In the genomic region with DNA sequence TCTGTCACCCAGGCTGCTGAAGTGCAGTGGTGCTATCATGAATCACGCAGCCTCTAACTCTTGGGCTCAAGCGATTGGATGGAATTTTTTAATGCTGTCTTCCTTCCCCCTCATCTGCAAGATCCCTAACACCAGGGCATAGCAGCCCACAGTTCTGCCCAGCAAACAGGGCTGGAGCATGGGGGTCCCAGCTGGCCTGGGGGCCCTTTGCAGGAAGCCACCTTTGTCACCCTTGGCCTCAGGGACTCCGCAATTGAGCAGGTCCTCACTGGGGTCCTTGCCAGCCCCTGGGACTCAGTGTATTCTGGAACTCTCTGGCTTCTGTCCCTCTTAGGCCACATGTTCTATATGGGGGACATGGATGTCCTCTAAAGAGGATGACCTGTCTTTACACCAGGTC, we compare ENCODE assay signal across 22 cellular contexts. TPM values are rescaled to one million over a fixed set of nuclear protein-coding genes. Genes with fewer than 3 reads are reported as not detected.
DNase-seq lines count a peak whose midpoint lies in the region; ATAC-seq and TF ChIP-seq lines count a peak whose summit lies in the region.
"Had no signal": no experiment of that assay in that cellular context is flagged by ENCODE, and none has a peak within 500 bp of the region (broad histone marks: within the 10 kb centered on the region; RNA-seq: fewer than 3 reads in every experiment).

No MANE protein-coding gene starts in this region.

- H3K4me3 ChIP-seq in body of pancreas (no peak overlapping the region), stomach smooth muscle (ENCODE audit: low read length in 2 of 2) (no peak overlapping the region)
- H3K4me3 ChIP-seq: thyroid gland had no signal

- H3K4me1 ChIP-seq in body of pancreas, result peaks cover 77% of the 10 kb centered on the region
- H3K4me1 ChIP-seq in stomach smooth muscle (ENCODE audit: control insufficient read depth, insufficient read depth, low read length), result peaks cover 64% of the 10 kb centered on the region

- no peak for TF ChIP-seq POLR2A in body of pancreas (IDR thresholded peaks at IDR 0.05)

- H3K36me3 ChIP-seq in body of pancreas (replicated peaks in 1 of 2; ENCODE audit: insufficient read depth in 1 of 2, low read depth in 2 of 2), result no peaks in the 10 kb centered on the region
- no peaks in the 10 kb centered on the region for H3K36me3 ChIP-seq in stomach smooth muscle (ENCODE audit: control insufficient read depth in 2 of 2, insufficient read depth in 2 of 2, low read length in 2 of 2)
- H3K36me3 ChIP-seq: thyroid gland, WERI-Rb-1 had no signal

- DNase-seq in Calu3 (no peak), body of pancreas (no peak), mesothelial cell of epicardium (ENCODE audit: low spot score in 2 of 2, unreplicated experiment in 2 of 2) (no peak), dermis blood vessel endothelial cell (no peak), NCI-H146 treated with DMSO at 0.1 percent for 48 hours (lab: John Stamatoyannopoulos, UW; ENCODE audit: unreplicated experiment) (no peak), NCI-H1436 (lab: John Stamatoyannopoulos, UW) (no peak), amygdala (lab: John Stamatoyannopoulos, UW) (no peak)
- DNase-seq: activated CD8-positive, alpha-beta T cell treated with anti-CD3 and anti-CD28 coated beads for 36 hours; activated T-cell treated with anti-CD3 and anti-CD28 coated beads, Interleukin-2, amount 50 U/mL, for 48 hours; foreskin melanocyte; H7; NCI-H187; NCI-H446 treated with DMSO at 0.1 percent for 48 hours; NK-92 treated with Interleukin-12 subunit alpha and Interleukin-12 subunit beta, amount 100 ng/mL, for 24 hours; stimulated activated CD4-positive, alpha-beta T cell treated with anti-CD3 and anti-CD28 coated beads, Interleukin-4, amount 100 ng/mL, for 4 hours; T-helper 1 cell; WERI-Rb-1 had no signal

- intact Hi-C loops in Calu3 (cut with micrococcal nuclease; ENCODE audit: unreplicated experiment) (no loop called here), body of pancreas (cut with DNase I) (no loop called here)

- TF ChIP-seq CTCF in Calu3 (IDR thresholded peaks at IDR 0.05; ENCODE audit: unreplicated experiment), result no peak
- TF ChIP-seq CTCF in body of pancreas (IDR thresholded peaks at IDR 0.05), result no peak
- no peak for TF ChIP-seq CTCF in mesothelial cell of epicardium (IDR thresholded peaks at IDR 0.05; ENCODE audit: unreplicated experiment)

- H3K27me3 ChIP-seq in body of pancreas, result no peaks in the 10 kb centered on the region
- H3K27me3 ChIP-seq in stomach smooth muscle (ENCODE audit: control insufficient read depth in 1 of 2, insufficient read depth in 2 of 2, low read length in 2 of 2), result no peaks in the 10 kb centered on the region
- H3K27me3 ChIP-seq: thyroid gland had no signal

- H3K9me3 ChIP-seq in body of pancreas (no peaks in the 10 kb centered on the region), stomach smooth muscle (ENCODE audit: control insufficient read depth in 2 of 2, low read length in 2 of 2) (no peaks in the 10 kb centered on the region)
- H3K9me3 ChIP-seq: thyroid gland had no signal

- H3K36me3 Mint-ChIP-seq in Calu3 (ENCODE audit: insufficient read depth, unreplicated experiment) (peaks cover 30% of the 10 kb centered on the region), mesothelial cell of epicardium (no peaks in the 10 kb centered on the region)
- H3K36me3 Mint-ChIP-seq: activated naive CD4-positive, alpha-beta T cell treated with anti-CD3 and anti-CD28 coated beads, Interleukin-2, amount 50 U/mL, for 72 hours; brain had no signal

- H3K9me3 Mint-ChIP-seq in Calu3 (ENCODE audit: low read depth, unreplicated experiment) (no peaks in the 10 kb centered on the region), mesothelial cell of epicardium (no peaks in the 10 kb centered on the region)
- H3K9me3 Mint-ChIP-seq: activated CD8-positive, alpha-beta T cell treated with anti-CD3 and anti-CD28 coated beads for 36 hours; activated naive CD4-positive, alpha-beta T cell treated with anti-CD3 and anti-CD28 coated beads, Interleukin-2, amount 50 U/mL, for 72 hours had no signal

- BruUV-seq in Calu3 (replicated peaks; lab: Mats Ljungman, UMichigan), result no TSS peak

- CTCF ChIA-PET in Calu3 (lab: Charles Lee), result interaction anchor here (2.8 kb wide), 1 partner anchor 18 kb away, joined by 12 read pairs; no protein-coding TSS in a partner anchor

- H3K27me3 Mint-ChIP-seq in Calu3 (ENCODE audit: unreplicated experiment) (no peaks in the 10 kb centered on the region), mesothelial cell of epicardium (ENCODE audit: low read depth) (no peaks in the 10 kb centered on the region)

- WGBS in body of pancreas, 2 donors, result 96% methylated on average over 3 of the region's 3 CpGs; no CpG with 5 or more reads in 1 of the 2 donors

- peak overlapping the region in 3 of 4 donors; percentile 83 to 90 (median 88) for H3K27ac ChIP-seq in body of pancreas
- peak overlapping the region; percentile 41 for H3K27ac ChIP-seq in stomach smooth muscle (ENCODE audit: low read length)
- H3K27ac ChIP-seq: HL-60, WERI-Rb-1 had no signal

- H3K9ac ChIP-seq in stomach smooth muscle (ENCODE audit: low read length in 2 of 2), result no peak overlapping the region

- H3K4me3 Mint-ChIP-seq in Calu3 (ENCODE audit: low read depth, unreplicated experiment) (no peak overlapping the region), mesothelial cell of epicardium (no peak overlapping the region)
- H3K4me3 Mint-ChIP-seq: activated CD8-positive, alpha-beta T cell treated with anti-CD3 and anti-CD28 coated beads for 36 hours had no signal

- ATAC-seq in body of pancreas, result no peak
- ATAC-seq: activated CD8-positive, alpha-beta T cell treated with anti-CD3 and anti-CD28 coated beads for 36 hours; activated naive CD4-positive, alpha-beta T cell treated with anti-CD3 and anti-CD28 coated beads, Interleukin-2, amount 50 U/mL, for 72 hours had no signal

- H3K27ac Mint-ChIP-seq in Calu3 (ENCODE audit: unreplicated experiment) (peak overlapping the region; percentile 36), mesothelial cell of epicardium (peak overlapping the region; percentile 96)
- H3K27ac Mint-ChIP-seq: activated CD8-positive, alpha-beta T cell treated with anti-CD3 and anti-CD28 coated beads for 36 hours; activated naive CD4-positive, alpha-beta T cell treated with anti-CD3 and anti-CD28 coated beads, Interleukin-2, amount 50 U/mL, for 72 hours had no signal

- H3K4me1 Mint-ChIP-seq in Calu3 (ENCODE audit: low read depth, unreplicated experiment), result peaks cover 40% of the 10 kb centered on the region
- H3K4me1 Mint-ChIP-seq in mesothelial cell of epicardium, result peaks cover 32% of the 10 kb centered on the region

RNA-seq across cellular contexts. Expression of a gene that starts 13.1 kb away (rescaled TPM):
- total RNA-seq in Calu3 (2022) (0.28 TPM in 1 of 2 replicates, not detected in the other), body of pancreas (1 to 10 TPM; 3.6 TPM), mesothelial cell of epicardium (2.7 to 4.1 TPM (median 3.5 TPM) in 3 replicates), dermis blood vessel endothelial cell (0.17 TPM in 1 of 2 replicates, not detected in the other)
- total RNA-seq: activated CD8-positive, alpha-beta T cell treated with anti-CD3 and anti-CD28 coated beads for 36 hours; activated naive CD4-positive, alpha-beta T cell treated with anti-CD3 and anti-CD28 coated beads, Interleukin-2, amount 50 U/mL, for 72 hours; thyroid gland had no signal
